10 cellular contexts compared by ENCODE assay signal in the genomic region with DNA sequence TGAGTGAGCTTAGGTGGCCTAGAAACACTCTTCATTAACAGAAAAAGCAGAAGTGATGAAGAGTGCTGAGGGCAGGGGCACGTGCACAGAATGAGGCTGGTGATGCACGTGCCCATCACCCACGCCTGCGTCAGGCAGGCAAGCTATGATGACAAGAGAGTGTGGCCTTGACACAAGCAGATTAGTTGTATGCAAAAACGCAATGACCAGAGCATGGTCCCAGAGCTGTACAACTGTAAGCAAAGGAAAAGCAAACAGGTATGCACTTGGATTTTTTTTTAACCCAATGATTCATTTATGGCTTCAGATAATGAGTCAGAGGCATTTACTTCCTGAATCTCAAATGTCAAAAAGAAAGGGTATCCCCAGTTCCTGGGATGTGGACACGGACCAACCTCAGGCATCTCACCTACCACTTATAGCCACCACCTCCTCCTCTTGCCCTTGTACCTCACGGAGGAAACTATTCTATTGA. TPM values are rescaled to one million over a fixed set of nuclear protein-coding genes. Genes with fewer than 3 reads are reported as not detected.
DNase-seq lines count a peak whose midpoint lies in the region; ATAC-seq, FAIRE-seq and TF ChIP-seq lines count a peak whose summit lies in the region.
"Had no signal": no experiment of that assay in that cellular context is flagged by ENCODE, and none has a peak within 500 bp of the region (broad histone marks: within the 10 kb centered on the region; RNA-seq: fewer than 3 reads in every experiment).

No MANE protein-coding gene starts in this region.

- DNase-seq in A549 (ENCODE audit: low read depth in 1 of 2, low spot score in 1 of 2) (peak; percentile 36 to 39), activated B cell treated with CpG ODN at 0.5 μM for 24 hours (no peak), putamen (ENCODE audit: low spot score) (no peak), natural killer cell (no peak), NCI-H1930 (lab: John Stamatoyannopoulos, UW) (no peak)
- no peak for DNase-seq in stimulated activated naive CD4-positive, alpha-beta T cell (lab: John Stamatoyannopoulos, UW)
- DNase-seq: Caco-2 had no signal

- H3K27ac Mint-ChIP-seq in activated B cell treated with CpG ODN at 0.5 μM for 24 hours (peak overlapping the region; percentile 10), natural killer cell (no peak overlapping the region)

- H3K4me1 Mint-ChIP-seq in activated B cell treated with CpG ODN at 0.5 μM for 24 hours: peaks cover 5% of the 10 kb centered on the region
- H3K4me1 Mint-ChIP-seq in natural killer cell: peaks cover 2 to 4% of the 10 kb centered on the region in 2 donors

- no peaks in the 10 kb centered on the region for H3K36me3 Mint-ChIP-seq in activated B cell treated with CpG ODN at 0.5 μM for 24 hours (ENCODE audit: low read depth)
- H3K36me3 Mint-ChIP-seq in natural killer cell: no peaks in the 10 kb centered on the region

- H3K9me3 ChIP-seq in A549: no peaks in the 10 kb centered on the region
- H3K9me3 ChIP-seq: Caco-2 had no signal

- POLR2A ChIA-PET in A549 (lab: Yijun Ruan, JAX): no interaction called here
- POLR2A ChIA-PET in activated B cell treated with CpG ODN at 0.5 μM for 24 hours (lab: Charles Lee): interaction anchor here (0.5 kb wide), 1 partner anchor 22 kb away, joined by 3 read pairs; no protein-coding TSS in a partner anchor

- H3K9me3 Mint-ChIP-seq in activated B cell treated with CpG ODN at 0.5 μM for 24 hours: no peaks in the 10 kb centered on the region
- no peaks in the 10 kb centered on the region for H3K9me3 Mint-ChIP-seq in natural killer cell

- H3K4me3 ChIP-seq in A549: no peak overlapping the region

- FAIRE-seq in A549 (lab: Jason Lieb, UNC): no peak

- H3K4me1 ChIP-seq in A549: peaks cover 22% of the 10 kb centered on the region
- H3K4me1 ChIP-seq: Caco-2 had no signal

- intact Hi-C loops in activated B cell treated with CpG ODN at 0.5 μM for 24 hours (cut with micrococcal nuclease) (no loop called here), natural killer cell (cut with micrococcal nuclease) (no loop called here)

- TF ChIP-seq CTCF in A549 (IDR thresholded peaks at IDR 0.05) (no peak), activated B cell treated with CpG ODN at 0.5 μM for 24 hours (IDR thresholded peaks at IDR 0.05) (no peak), natural killer cell (IDR thresholded peaks at IDR 0.05) (no peak)

- peak; percentile 66 to 72 for ATAC-seq in A549
- ATAC-seq in GM19351 (IDR thresholded peaks at IDR 0.05; ENCODE audit: unreplicated experiment): peak; percentile 86
- peak; percentile 82 for ATAC-seq in HG03108 (IDR thresholded peaks at IDR 0.05; ENCODE audit: unreplicated experiment)
- ATAC-seq in activated B cell treated with CpG ODN at 0.5 μM for 24 hours (ENCODE audit: low read depth): peak; percentile 81
- ATAC-seq in natural killer cell: no peak

- WGBS in A549 (ENCODE audit: missing lambda C conversion rate): 9% methylated on average over 7 of the region's 7 CpGs

- H3K27me3 Mint-ChIP-seq in activated B cell treated with CpG ODN at 0.5 μM for 24 hours (peaks cover 21% of the 10 kb centered on the region), natural killer cell (ENCODE audit: low read depth in 2 of 2) (peaks cover 26 to 52% of the 10 kb centered on the region in 2 donors)

- no peak for TF ChIP-seq EP300 in A549 (IDR thresholded peaks at IDR 0.05)

- H3K4me3 Mint-ChIP-seq in activated B cell treated with CpG ODN at 0.5 μM for 24 hours (no peak overlapping the region), natural killer cell (no peak overlapping the region)

- no peak for TF ChIP-seq POLR2A in A549 (IDR thresholded peaks at IDR 0.05; ENCODE audit: low read length)

- H3K4me2 ChIP-seq in A549: peak overlapping the region; percentile 55

- H3K27ac ChIP-seq in A549: no peak overlapping the region

- TF ChIP-seq RAD21 in A549 (conservative IDR thresholded peaks at IDR 0.05 in 1 of 2, IDR thresholded peaks at IDR 0.05 in 1 of 2): no peak

- CTCF ChIA-PET in A549 (lab: Yijun Ruan, JAX): interaction anchor here (0.6 to 1.0 kb wide), 6 partner anchors 10 to 1849 kb away, joined by 3 to 5 read pairs (median 4); no protein-coding TSS in a partner anchor
- CTCF ChIA-PET in activated B cell treated with CpG ODN at 0.5 μM for 24 hours (lab: Charles Lee): no interaction called here

TF ChIP-seq in A549, 52 proteins besides CTCF, POLR2A, EP300 and RAD21:
- TF ChIP-seq FOSL2 (IDR thresholded peaks at IDR 0.05) (peak; percentile 63; the same call in 1 of the 2 replicates), FOSL2 (CRISPR knock-in tag; IDR thresholded peaks at IDR 0.05) (peak; percentile 77), BHLHE40 (IDR thresholded peaks at IDR 0.05; ENCODE audit: low read depth, low read length) (peak; percentile 71), JUNB (IDR thresholded peaks at IDR 0.05) (peak; percentile 45; the same call in 1 of the 2 replicates), CHD4 (IDR thresholded peaks at IDR 0.05; ENCODE audit: borderline replicate concordance) (no peak)
- TF ChIP-seq, protein P1, sequence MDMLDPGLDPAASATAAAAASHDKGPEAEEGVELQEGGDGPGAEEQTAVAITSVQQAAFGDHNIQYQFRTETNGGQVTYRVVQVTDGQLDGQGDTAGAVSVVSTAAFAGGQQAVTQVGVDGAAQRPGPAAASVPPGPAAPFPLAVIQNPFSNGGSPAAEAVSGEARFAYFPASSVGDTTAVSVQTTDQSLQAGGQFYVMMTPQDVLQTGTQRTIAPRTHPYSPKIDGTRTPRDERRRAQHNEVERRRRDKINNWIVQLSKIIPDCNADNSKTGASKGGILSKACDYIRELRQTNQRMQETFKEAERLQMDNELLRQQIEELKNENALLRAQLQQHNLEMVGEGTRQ (IDR thresholded peaks at IDR 0.05): peak; percentile 30; the same call in 1 of the 2 replicates
- TF ChIP-seq, protein P2, sequence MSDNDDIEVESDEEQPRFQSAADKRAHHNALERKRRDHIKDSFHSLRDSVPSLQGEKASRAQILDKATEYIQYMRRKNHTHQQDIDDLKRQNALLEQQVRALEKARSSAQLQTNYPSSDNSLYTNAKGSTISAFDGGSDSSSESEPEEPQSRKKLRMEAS (IDR thresholded peaks at IDR 0.05): peak; percentile 58
TF ChIP-seq in A549: peak in this region for 5.

RNA-seq across cellular contexts. Expression of a gene that starts 9.1 kb away (rescaled TPM):
- polyA plus RNA-seq in A549 (2011; rRNA removed): 0.06 and 0.15 TPM in 2 replicates
- 0.05 TPM in 2 replicates for polyA plus RNA-seq in A549 (2012; cell fraction: cytosol; rRNA removed)
- 0.06 TPM in 1 of 2 replicates, not detected in the other for polyA plus RNA-seq in A549 (2012; cell fraction: nucleus; rRNA removed)
- polyA plus RNA-seq in A549 (2017; fragmentation: RNase III; extraction: RNeasy Plus Mini Kit Qiagen cat#74134 plus additional on column Dnase treatment): 0.10 to 0.12 TPM in 2 of 3 replicates, not detected in the other
- not detected in 2 replicates for polyA minus RNA-seq in A549 (2011; rRNA and poly(A)+ RNA removed)
- total RNA-seq in activated B cell treated with CpG ODN at 0.5 μM for 24 hours: not detected in 2 replicates
- total RNA-seq in natural killer cell: not detected
- total RNA-seq: Caco-2; T-helper 2 cell treated with Interferon-gamma antibody and Interleukin-4, amounts not matched to agents 100 ng/mL and 5 ng/mL, for 36 hours had no signal

RNA-seq across cellular contexts. Expression of a gene that starts 27.4 kb away (rescaled TPM):
- polyA plus RNA-seq in A549 (2011; rRNA removed): not detected in 2 replicates
- polyA plus RNA-seq in A549 (2012; cell fraction: cytosol; rRNA removed): not detected in 2 replicates
- not detected in 2 replicates for polyA plus RNA-seq in A549 (2012; cell fraction: nucleus; rRNA removed)
- not detected in 3 replicates for polyA plus RNA-seq in A549 (2017; fragmentation: RNase III; extraction: RNeasy Plus Mini Kit Qiagen cat#74134 plus additional on column Dnase treatment)
- not detected in 2 replicates for polyA minus RNA-seq in A549 (2011; rRNA and poly(A)+ RNA removed)
- 0.05 TPM in 1 of 2 replicates, not detected in the other for total RNA-seq in activated B cell treated with CpG ODN at 0.5 μM for 24 hours
- total RNA-seq in natural killer cell: not detected
- total RNA-seq: Caco-2; T-helper 2 cell treated with Interferon-gamma antibody and Interleukin-4, amounts not matched to agents 100 ng/mL and 5 ng/mL, for 36 hours had no signal

Comparison
In these comparisons a context has a peak if more than half of its experiments do, and no peak if none do; other contexts are left out.
1. ATAC-seq: peak in A549 (2 of 2), GM19351 (single experiment), HG03108 (single experiment) and activated B cell treated with CpG ODN at 0.5 μM for 24 hours (single experiment); none in natural killer cell (0 of 3).
2. DNase-seq: peak in A549 (2 of 2); none in activated B cell treated with CpG ODN at 0.5 μM for 24 hours (single experiment), putamen (single experiment), natural killer cell (single experiment), NCI-H1930 (0 of 2) and stimulated activated naive CD4-positive, alpha-beta T cell (0 of 6).